Comparison of ENCODE assay signal across 26 cellular contexts in the genomic region with DNA sequence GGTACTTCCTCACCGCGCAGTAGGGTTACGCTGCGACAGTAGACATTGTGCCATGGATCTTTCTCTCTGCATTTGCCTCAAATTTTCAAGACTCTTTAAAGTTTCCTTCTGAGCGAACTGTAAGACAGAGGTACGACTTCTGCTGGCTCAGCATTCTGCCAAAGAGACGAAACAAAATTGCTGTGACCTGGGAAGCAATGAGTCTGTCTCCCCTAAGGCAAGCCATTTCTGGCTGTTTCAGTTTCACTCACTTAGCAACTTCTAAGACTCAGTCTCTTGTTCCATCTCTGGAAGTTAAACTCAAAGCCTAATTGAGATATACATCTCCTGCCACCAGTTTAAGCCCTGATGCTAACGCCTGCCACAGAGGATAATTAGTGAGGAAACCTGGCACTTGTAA.
"Had no signal": no experiment of that assay in that cellular context is flagged by ENCODE, and none has a peak within 500 bp of the region (broad histone marks: within the 10 kb centered on the region; RNA-seq: fewer than 3 reads in every experiment).

No MANE protein-coding gene starts in this region.

- H3K27me3 ChIP-seq: SJCRH30 had no signal

- H3K4me1 ChIP-seq: SJCRH30 had no signal

- ATAC-seq: activated CD8-positive, alpha-beta T cell treated with anti-CD3 and anti-CD28 coated beads for 36 hours; activated T-cell treated with anti-CD3 and anti-CD28 coated beads, Interleukin-2, amount 50 U/mL, for 72 hours; activated T-helper 17 cell treated with anti-CD3 and anti-CD28 coated beads, Interleukin-2, amount 50 U/mL, for 72 hours had no signal

- DNase-seq: activated CD4-positive, alpha-beta T cell treated with anti-CD3 and anti-CD28 coated beads, Interleukin-2, amount 10 ng/mL, durations not matched to agents 24 days and 14 days; activated CD4-positive, alpha-beta T cell treated with anti-CD3 and anti-CD28 coated beads, Interleukin-2, amount 50 U/mL, for 4 hours; activated CD8-positive, alpha-beta T cell treated with anti-CD3 and anti-CD28 coated beads for 36 hours; activated effector memory CD4-positive, alpha-beta T cell treated with anti-CD3 and anti-CD28 coated beads, Interleukin-2, amount 50 U/mL, for 16 hours; activated naive CD4-positive, alpha-beta T cell; activated naive CD4-positive, alpha-beta T cell treated with anti-CD3 and anti-CD28 coated beads, Interleukin-2, amount 50 U/mL, for 16 hours; activated naive CD8-positive, alpha-beta T cell treated with anti-CD3 and anti-CD28 coated beads for 36 hours; activated T-cell treated with anti-CD3 and anti-CD28 coated beads, Interleukin-2, amount 50 U/mL, for 1 hour; activated T-cell treated with anti-CD3 and anti-CD28 coated beads, Interleukin-2, amount 50 U/mL, for 72 hours; amniotic stem cell; aorta; NCI-H1105; NCI-H1417 treated with DMSO at 0.1 percent for 48 hours; NCI-H187 treated with DMSO at 0.1 percent for 48 hours; NCI-H2081; NCI-H2171 treated with DMSO at 0.1 percent for 48 hours; NCI-H2227 treated with DMSO at 0.1 percent for 48 hours; NCI-H446 treated with DMSO at 0.1 percent for 48 hours; NCI-H524; NCI-H69; SHP77; SJCRH30 had no signal

- H3K36me3 ChIP-seq: SJCRH30 had no signal

- H3K9me3 ChIP-seq: SJCRH30 had no signal

- H3K27ac ChIP-seq: coronary artery, SJCRH30, SK-N-MC had no signal

- H3K4me3 ChIP-seq: coronary artery, SJCRH30, SK-N-MC had no signal

- FAIRE-seq: TTC549 had no signal
